9 cellular contexts compared by ENCODE assay signal in the genomic region with DNA sequence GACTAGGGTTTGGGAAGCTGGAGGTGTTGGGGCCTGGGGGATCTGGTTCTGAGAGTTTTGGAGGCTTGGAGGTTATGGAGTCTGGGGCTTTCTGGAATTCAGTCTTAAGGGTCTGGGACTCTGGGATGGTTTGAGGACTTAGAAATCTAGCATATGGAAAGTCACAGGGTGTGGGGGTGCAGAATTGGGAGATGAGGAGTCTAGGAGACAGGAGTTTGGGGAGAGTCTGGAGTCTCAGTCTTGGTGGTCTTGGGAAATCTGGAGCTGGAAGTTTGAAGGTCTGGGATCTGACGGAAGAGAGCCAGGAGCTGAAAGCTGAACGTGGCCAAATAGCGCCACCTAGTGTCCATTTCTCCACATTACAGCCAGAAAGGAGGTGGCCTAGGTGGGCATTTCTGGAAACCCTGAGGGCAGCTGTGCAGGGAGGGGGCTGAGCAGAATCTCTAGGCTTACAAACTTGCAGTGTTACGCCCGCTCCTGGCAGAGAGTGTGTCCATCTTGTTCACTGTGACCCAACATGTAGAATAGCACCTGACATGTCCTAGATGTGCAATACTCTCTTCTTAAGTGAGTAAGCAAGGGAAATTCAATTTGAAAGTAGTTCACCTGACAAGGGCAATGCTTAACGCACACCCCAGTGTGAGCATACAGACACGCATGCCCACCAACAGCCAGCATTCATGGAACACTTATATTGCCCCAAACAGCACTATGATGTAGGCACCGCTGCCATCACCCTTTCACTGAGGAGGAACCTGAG.
A peak's percentile ranks its signal among the peaks of the same experiment; 100 is the strongest.
DNase-seq lines count a peak whose midpoint lies in the region; ATAC-seq and TF ChIP-seq lines count a peak whose summit lies in the region.
"Had no signal": no experiment of that assay in that cellular context is flagged by ENCODE, and none has a peak within 500 bp of the region (broad histone marks: within the 10 kb centered on the region; RNA-seq: fewer than 3 reads in every experiment).

No MANE protein-coding gene starts in this region.

- no peak for TF ChIP-seq POLR2A in testis (IDR thresholded peaks at IDR 0.05)

- intact Hi-C loops in natural killer cell (cut with micrococcal nuclease) (loop anchor here (10.0 kb wide), 1 partner anchor 385 kb away; no protein-coding TSS in a partner anchor), testis (cut with DNase I; ENCODE audit: low total_unique reads) (no loop called here)
- intact Hi-C loops in activated CD4-positive, alpha-beta T cell treated with anti-CD3 and anti-CD28 coated beads, Interleukin-2, amount 10 ng/mL, durations not matched to agents 24 days and 14 days (cut with micrococcal nuclease): loop anchor here (1.0 to 10.0 kb wide), 3 partner anchors 275 to 635 kb away; no protein-coding TSS in a partner anchor

- ATAC-seq in natural killer cell: peak in 2 of 3 donors; percentile 49 to 59
- ATAC-seq in natural killer cell treated with Interleukin-12 subunit alpha and Interleukin-12 subunit beta and Interleukin-15 and Interleukin-18, amount 100 ng/mL, for 72 hours: no peak

- H3K4me1 Mint-ChIP-seq in natural killer cell: peaks cover 0 to 5% of the 10 kb centered on the region in 2 donors
- H3K4me1 Mint-ChIP-seq in natural killer cell treated with Interleukin-12 subunit alpha and Interleukin-12 subunit beta and Interleukin-15 and Interleukin-18, amount 100 ng/mL, for 72 hours (ENCODE audit: low read depth in 2 of 2): peaks cover 0 to 3% of the 10 kb centered on the region in 2 donors
- H3K4me1 Mint-ChIP-seq in activated CD4-positive, alpha-beta T cell treated with anti-CD3 and anti-CD28 coated beads, Interleukin-2, amount 10 ng/mL, durations not matched to agents 24 days and 14 days: peaks cover 2% of the 10 kb centered on the region

- no peaks in the 10 kb centered on the region for H3K36me3 Mint-ChIP-seq in natural killer cell
- H3K36me3 Mint-ChIP-seq in natural killer cell treated with Interleukin-12 subunit alpha and Interleukin-12 subunit beta and Interleukin-15 and Interleukin-18, amount 100 ng/mL, for 72 hours: no peaks in the 10 kb centered on the region
- H3K36me3 Mint-ChIP-seq in activated CD4-positive, alpha-beta T cell treated with anti-CD3 and anti-CD28 coated beads, Interleukin-2, amount 10 ng/mL, durations not matched to agents 24 days and 14 days (ENCODE audit: low read depth): no peaks in the 10 kb centered on the region

- no peak overlapping the region for H3K27ac ChIP-seq in testis

- no peaks in the 10 kb centered on the region for H3K36me3 ChIP-seq in testis (ENCODE audit: low read depth, missing control alignments)

- no peak overlapping the region for H3K4me3 ChIP-seq in testis

- H3K9me3 ChIP-seq in testis: no peaks in the 10 kb centered on the region

- H3K27me3 ChIP-seq in testis: no peaks in the 10 kb centered on the region

- H3K4me1 ChIP-seq in testis: peaks cover 5% of the 10 kb centered on the region

- no peak overlapping the region for H3K4me3 Mint-ChIP-seq in natural killer cell
- no peak overlapping the region for H3K4me3 Mint-ChIP-seq in natural killer cell treated with Interleukin-12 subunit alpha and Interleukin-12 subunit beta and Interleukin-15 and Interleukin-18, amount 100 ng/mL, for 72 hours
- no peak overlapping the region for H3K4me3 Mint-ChIP-seq in activated CD4-positive, alpha-beta T cell treated with anti-CD3 and anti-CD28 coated beads, Interleukin-2, amount 10 ng/mL, durations not matched to agents 24 days and 14 days
- H3K4me3 Mint-ChIP-seq: dendritic cell treated with granulocyte-macrophage colony-stimulating factor and Interleukin-4, amounts not matched to agents 40 ng/mL and 50 ng/mL, for 4 days had no signal

- no peaks in the 10 kb centered on the region for H3K9me3 Mint-ChIP-seq in natural killer cell
- no peaks in the 10 kb centered on the region for H3K9me3 Mint-ChIP-seq in natural killer cell treated with Interleukin-12 subunit alpha and Interleukin-12 subunit beta and Interleukin-15 and Interleukin-18, amount 100 ng/mL, for 72 hours
- no peaks in the 10 kb centered on the region for H3K9me3 Mint-ChIP-seq in activated CD4-positive, alpha-beta T cell treated with anti-CD3 and anti-CD28 coated beads, Interleukin-2, amount 10 ng/mL, durations not matched to agents 24 days and 14 days
- H3K9me3 Mint-ChIP-seq: dendritic cell treated with granulocyte-macrophage colony-stimulating factor and Interleukin-4, amounts not matched to agents 40 ng/mL and 50 ng/mL, for 4 days had no signal

- TF ChIP-seq CTCF in natural killer cell (IDR thresholded peaks at IDR 0.05): peak; percentile 77
- TF ChIP-seq CTCF in testis (IDR thresholded peaks at IDR 0.05): peak; percentile 90 to 99 (median 91)

- no peak overlapping the region for H3K27ac Mint-ChIP-seq in natural killer cell
- no peak overlapping the region for H3K27ac Mint-ChIP-seq in natural killer cell treated with Interleukin-12 subunit alpha and Interleukin-12 subunit beta and Interleukin-15 and Interleukin-18, amount 100 ng/mL, for 72 hours
- no peak overlapping the region for H3K27ac Mint-ChIP-seq in activated CD4-positive, alpha-beta T cell treated with anti-CD3 and anti-CD28 coated beads, Interleukin-2, amount 10 ng/mL, durations not matched to agents 24 days and 14 days
- H3K27ac Mint-ChIP-seq: dendritic cell treated with granulocyte-macrophage colony-stimulating factor and Interleukin-4, amounts not matched to agents 40 ng/mL and 50 ng/mL, for 4 days had no signal

- DNase-seq in natural killer cell: peak; percentile 27
- DNase-seq in natural killer cell treated with Interleukin-12 subunit alpha and Interleukin-12 subunit beta and Interleukin-15 and Interleukin-18, amount 100 ng/mL, for 72 hours (ENCODE audit: low spot score): no peak
- DNase-seq in NCI-H146 treated with DMSO at 0.1 percent for 48 hours (lab: John Stamatoyannopoulos, UW; ENCODE audit: unreplicated experiment): peak; percentile 42
- peak; percentile 84 for DNase-seq in activated CD4-positive, alpha-beta T cell treated with anti-CD3 and anti-CD28 coated beads, Interleukin-2, amount 10 ng/mL, durations not matched to agents 24 days and 14 days
- DNase-seq in effector CD4-positive, alpha-beta T cell: peak; percentile 23
- peak; percentile 64 for DNase-seq in midbrain (lab: John Stamatoyannopoulos, UW)
- peak; percentile 82 for DNase-seq in testis
- DNase-seq in NCI-H1048 (lab: John Stamatoyannopoulos, UW): no peak

- peaks cover 7 to 9% of the 10 kb centered on the region in 2 donors for H3K27me3 Mint-ChIP-seq in natural killer cell (ENCODE audit: low read depth in 2 of 2)
- peaks cover 0 to 7% of the 10 kb centered on the region in 2 donors for H3K27me3 Mint-ChIP-seq in natural killer cell treated with Interleukin-12 subunit alpha and Interleukin-12 subunit beta and Interleukin-15 and Interleukin-18, amount 100 ng/mL, for 72 hours
- peaks cover 15% of the 10 kb centered on the region for H3K27me3 Mint-ChIP-seq in activated CD4-positive, alpha-beta T cell treated with anti-CD3 and anti-CD28 coated beads, Interleukin-2, amount 10 ng/mL, durations not matched to agents 24 days and 14 days

- 36 to 37% methylated on average over 8 of the region's 8 CpGs for WGBS in testis, 2 donors

Comparison
In these comparisons a context has a peak if more than half of its experiments do, and no peak if none do; other contexts are left out.
1. ATAC-seq: peak in natural killer cell (2 of 3); none in natural killer cell treated with Interleukin-12 subunit alpha and Interleukin-12 subunit beta and Interleukin-15 and Interleukin-18, amount 100 ng/mL, for 72 hours (0 of 2).
2. DNase-seq: peak in natural killer cell (single experiment), NCI-H146 treated with DMSO at 0.1 percent for 48 hours (single experiment), activated CD4-positive, alpha-beta T cell treated with anti-CD3 and anti-CD28 coated beads, Interleukin-2, amount 10 ng/mL, durations not matched to agents 24 days and 14 days (single experiment), effector CD4-positive, alpha-beta T cell (single experiment), midbrain (single experiment) and testis (single experiment); none in natural killer cell treated with Interleukin-12 subunit alpha and Interleukin-12 subunit beta and Interleukin-15 and Interleukin-18, amount 100 ng/mL, for 72 hours (single experiment) and NCI-H1048 (single experiment).